9 cellular contexts compared by ENCODE assay signal in genomic region chr10:17226891-17227303, GRCh38. TPM values are rescaled to one million over a fixed set of nuclear protein-coding genes. Genes with fewer than 3 reads are reported as not detected.
DNase-seq lines count a peak whose midpoint lies in the region; ATAC-seq and TF ChIP-seq lines count a peak whose summit lies in the region.
"Had no signal": no experiment of that assay in that cellular context is flagged by ENCODE, and none has a peak within 500 bp of the region (broad histone marks: within the 10 kb centered on the region; RNA-seq: fewer than 3 reads in every experiment).

No MANE protein-coding gene starts in this region.

- H2AFZ ChIP-seq in SK-N-SH (ENCODE audit: low read depth) = no peak overlapping the region

- H3K36me3 Mint-ChIP-seq in activated naive CD8-positive, alpha-beta T cell treated with anti-CD3 and anti-CD28 coated beads for 36 hours = peaks cover 25% of the 10 kb centered on the region

- POLR2A ChIA-PET in SK-N-SH (lab: Yijun Ruan, JAX) = no interaction called here

- peaks cover 10 to 26% of the 10 kb centered on the region in 2 experiments for H3K36me3 ChIP-seq in SK-N-SH (replicated peaks in 1 of 2; ENCODE audit: control insufficient read depth in 1 of 2, insufficient read depth in 2 of 2, low read length in 1 of 2)
- peaks cover 16% of the 10 kb centered on the region for H3K36me3 ChIP-seq in thoracic aorta

- no peak for ATAC-seq in SK-N-SH treated with all-trans-retinoic acid at 6 μM for 48 hours
- no peak for ATAC-seq in thoracic aorta (ENCODE audit: insufficient number of reproducible peaks, low FRiP score, low read depth)
- ATAC-seq in HG02970 (IDR thresholded peaks at IDR 0.05; ENCODE audit: low FRiP score, unreplicated experiment) = no peak

- H3K4me1 ChIP-seq in SK-N-SH (ENCODE audit: control insufficient read depth in 1 of 2, insufficient read depth in 2 of 2, low read depth in 1 of 2, low read length in 1 of 2) (peaks cover under 1 to 8% of the 10 kb centered on the region in 2 experiments; a peak in 3 of 4 replicates), thoracic aorta (ENCODE audit: control insufficient read depth in 1 of 2, low read depth in 2 of 2) (peaks cover 8 to 18% of the 10 kb centered on the region in 2 donors)

- no peak for TF ChIP-seq EP300 in SK-N-SH (IDR thresholded peaks at IDR 0.05; ENCODE audit: borderline replicate concordance in 1 of 2, low read depth in 1 of 2, low read length in 1 of 2)

- peaks cover 27% of the 10 kb centered on the region for H4K20me1 ChIP-seq in SK-N-SH (ENCODE audit: insufficient read depth)

- H3K27ac ChIP-seq in SK-N-SH (ENCODE audit: low read depth in 2 of 2, low read length in 1 of 2) (peak overlapping the region; percentile 94 to 100; a peak in 3 of 4 replicates), thoracic aorta (peak overlapping the region; percentile 98 to 99)

- H3K4me2 ChIP-seq in SK-N-SH = peak overlapping the region; percentile 88

- no peaks in the 10 kb centered on the region for H3K9me2 ChIP-seq in SK-N-SH

- DNase-seq in SK-N-SH (no peak), islet precursor cell (peak; percentile 70), thoracic aorta (ENCODE audit: low spot score) (no peak), SKM-1 (lab: John Stamatoyannopoulos, UW; ENCODE audit: unreplicated experiment) (no peak)
- DNase-seq in activated naive CD8-positive, alpha-beta T cell treated with anti-CD3 and anti-CD28 coated beads for 36 hours = no peak
- no peak for DNase-seq in effector CD8-positive, alpha-beta T cell (lab: John Stamatoyannopoulos, UW)
- DNase-seq: 8988T had no signal

- peak overlapping the region; percentile 98 for H3K4me3 Mint-ChIP-seq in activated naive CD8-positive, alpha-beta T cell treated with anti-CD3 and anti-CD28 coated beads for 36 hours

- CTCF ChIA-PET in SK-N-SH (lab: Yijun Ruan, JAX) = interaction anchor here (0.6 to 1.9 kb wide), 5 partner anchors 15 to 1900 kb away, joined by 3 to 8 read pairs (median 4); partner anchors contain the start of gene TRDMT1

- H3K27me3 Mint-ChIP-seq in activated naive CD8-positive, alpha-beta T cell treated with anti-CD3 and anti-CD28 coated beads for 36 hours = no peaks in the 10 kb centered on the region

- no peak for TF ChIP-seq RAD21 in SK-N-SH (IDR thresholded peaks at IDR 0.05; ENCODE audit: low read length)

- H3K4me3 ChIP-seq in SK-N-SH (ENCODE audit: low read depth in 2 of 2, low read length in 1 of 2) (peak overlapping the region in 1 of 2 experiments; percentile 85; a peak in 1 of 4 replicates), thoracic aorta (peak overlapping the region; percentile 96)

- H3K27ac Mint-ChIP-seq in activated naive CD8-positive, alpha-beta T cell treated with anti-CD3 and anti-CD28 coated beads for 36 hours = peak overlapping the region; percentile 95

- peaks cover 65% of the 10 kb centered on the region for H3K79me2 ChIP-seq in SK-N-SH (ENCODE audit: insufficient read depth)

- H3K27me3 ChIP-seq in SK-N-SH (ENCODE audit: insufficient read depth) (no peaks in the 10 kb centered on the region), thoracic aorta (replicated peaks; ENCODE audit: insufficient read depth) (no peaks in the 10 kb centered on the region)

- H3K9ac ChIP-seq in SK-N-SH = peak overlapping the region; percentile 100; the same call in 1 of the 2 replicates

- TF ChIP-seq CTCF in SK-N-SH (IDR thresholded peaks at IDR 0.05) (no peak), thoracic aorta (IDR thresholded peaks at IDR 0.05) (no peak)

- H3K9me3 ChIP-seq in SK-N-SH = no peaks in the 10 kb centered on the region
- H3K9me3 ChIP-seq in thoracic aorta = no peaks in the 10 kb centered on the region

- peaks cover 43% of the 10 kb centered on the region for H3K4me1 Mint-ChIP-seq in activated naive CD8-positive, alpha-beta T cell treated with anti-CD3 and anti-CD28 coated beads for 36 hours

- H3K9me3 Mint-ChIP-seq in activated naive CD8-positive, alpha-beta T cell treated with anti-CD3 and anti-CD28 coated beads for 36 hours = no peaks in the 10 kb centered on the region

- WGBS in SK-N-SH (ENCODE audit: low lambda C conversion rate) = 90% methylated on average over 8 of the region's 8 CpGs

- peaks cover 39% of the 10 kb centered on the region for H3F3A ChIP-seq in SK-N-SH (replicated peaks; ENCODE audit: insufficient read depth)

TF ChIP-seq in SK-N-SH, 30 proteins besides CTCF, POLR2A, EP300 and RAD21:
- no peak for TF ChIP-seq CHD2 (IDR thresholded peaks at IDR 0.05; ENCODE audit: low read length, partially characterized antibody)
- TF ChIP-seq FOXJ3 (CRISPR knock-in tag; IDR thresholded peaks at IDR 0.05) = no peak
- no peak for TF ChIP-seq USF2 (IDR thresholded peaks at IDR 0.05; ENCODE audit: borderline replicate concordance, low read depth, low read length)
- no peak for TF ChIP-seq MEF2A (IDR thresholded peaks at IDR 0.05; ENCODE audit: borderline replicate concordance, low read depth)

TF ChIP-seq in SK-N-SH treated with all-trans-retinoic acid at 6 μM for 48 hours, 23 proteins besides CTCF, POLR2A, EP300 and RAD21:
- no peak for TF ChIP-seq CREB5 (CRISPR knock-in tag; IDR thresholded peaks at IDR 0.05; ENCODE audit: low read depth)
- TF ChIP-seq TOX (CRISPR knock-in tag; IDR thresholded peaks at IDR 0.05; ENCODE audit: borderline replicate concordance) = no peak
- TF ChIP-seq ARNTL (CRISPR knock-in tag; IDR thresholded peaks at IDR 0.05; ENCODE audit: borderline replicate concordance, low read depth) = no peak

RNA-seq across cellular contexts. Expression of gene VIM, which starts 1.1 kb away (rescaled TPM):
- 4,747 and 5,016 TPM in 2 replicates for polyA plus RNA-seq in SK-N-SH (2012; rRNA removed)
- 4,035 and 4,614 TPM in 2 replicates for polyA plus RNA-seq in SK-N-SH (2012; cell fraction: cytosol; rRNA removed)
- 5,845 and 10,924 TPM in 2 replicates for polyA plus RNA-seq in SK-N-SH (2012; cell fraction: nucleus; rRNA removed)
- total RNA-seq in activated naive CD8-positive, alpha-beta T cell treated with anti-CD3 and anti-CD28 coated beads for 36 hours = 100 to 1,000 TPM; 657 TPM
- 1,000 to 10,000 TPM; 5,884 to 8,033 TPM for total RNA-seq in thoracic aorta

RNA-seq across cellular contexts. Expression of gene TRDMT1, which starts 25.4 kb away (rescaled TPM):
- polyA plus RNA-seq in SK-N-SH (2012; rRNA removed) = 3.1 and 4.1 TPM in 2 replicates
- polyA plus RNA-seq in SK-N-SH (2012; cell fraction: cytosol; rRNA removed) = 3.7 and 4.0 TPM in 2 replicates
- polyA plus RNA-seq in SK-N-SH (2012; cell fraction: nucleus; rRNA removed) = 3.6 and 8.0 TPM in 2 replicates
- total RNA-seq in activated naive CD8-positive, alpha-beta T cell treated with anti-CD3 and anti-CD28 coated beads for 36 hours = 1 to 10 TPM; 9.5 to 9.6 TPM
- 10 to 100 TPM; 12.3 to 21.0 TPM for total RNA-seq in thoracic aorta

Comparison
In these comparisons a context has a peak if more than half of its experiments do, and no peak if none do; other contexts are left out.
1. RNA of gene VIM, which starts 1.1 kb away (total RNA-seq): 5,884 to 8,033 TPM in thoracic aorta; 657 TPM in activated naive CD8-positive, alpha-beta T cell treated with anti-CD3 and anti-CD28 coated beads for 36 hours; every median in the first group is over 4 times any median in the second.